1 cellular context compared by ENCODE assay signal in the genomic region with DNA sequence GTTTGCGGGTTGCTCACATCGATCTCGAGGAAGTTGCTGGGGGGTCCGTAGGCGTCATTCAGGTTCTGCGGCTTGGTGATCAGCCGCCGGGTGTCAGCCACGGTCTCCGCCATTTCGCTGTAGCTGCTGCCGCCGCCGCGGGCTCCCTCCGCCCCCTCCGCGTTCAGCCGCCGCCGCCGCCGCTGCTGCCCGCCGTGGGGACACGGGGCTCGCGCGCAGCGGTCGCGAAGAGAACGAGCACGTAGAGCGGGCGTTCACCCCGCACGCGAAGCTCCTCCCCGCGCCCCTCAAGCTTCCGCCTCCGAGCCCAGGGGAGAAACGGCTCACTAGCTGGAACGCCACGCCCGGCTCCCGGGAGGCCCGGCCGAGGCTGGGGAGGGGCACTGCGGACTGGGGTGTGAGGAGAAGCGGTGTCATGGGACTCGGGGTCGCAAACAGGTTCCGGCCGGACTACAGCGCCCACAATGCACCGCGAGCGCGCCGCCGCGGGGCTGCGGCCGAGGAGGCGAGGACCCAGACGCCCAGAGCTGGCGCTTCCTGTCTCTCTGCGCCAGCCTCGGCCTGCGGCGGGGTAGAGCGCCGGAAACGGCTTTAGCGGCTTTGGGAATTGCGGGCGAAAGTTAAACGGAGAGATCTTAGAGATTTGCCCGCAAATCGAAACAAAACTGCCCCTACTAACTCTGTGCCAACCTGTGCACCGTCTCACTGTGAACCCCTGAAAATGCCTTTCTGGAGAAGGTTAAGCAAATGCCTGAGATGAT.
A peak's percentile ranks its signal among the peaks of the same experiment; 100 is the strongest.
TF ChIP-seq lines count a peak whose summit lies in the region.

A gene (minus strand): TSS at position 232 of the 761 bp plus-strand sequence. CDS start 119 bp downstream, at position 113.

TF ChIP-seq in HepG2, 621 proteins besides CTCF, POLR2A, EP300 and RAD21 (continued from another document and continues in another):
- TF ChIP-seq, protein P1, sequence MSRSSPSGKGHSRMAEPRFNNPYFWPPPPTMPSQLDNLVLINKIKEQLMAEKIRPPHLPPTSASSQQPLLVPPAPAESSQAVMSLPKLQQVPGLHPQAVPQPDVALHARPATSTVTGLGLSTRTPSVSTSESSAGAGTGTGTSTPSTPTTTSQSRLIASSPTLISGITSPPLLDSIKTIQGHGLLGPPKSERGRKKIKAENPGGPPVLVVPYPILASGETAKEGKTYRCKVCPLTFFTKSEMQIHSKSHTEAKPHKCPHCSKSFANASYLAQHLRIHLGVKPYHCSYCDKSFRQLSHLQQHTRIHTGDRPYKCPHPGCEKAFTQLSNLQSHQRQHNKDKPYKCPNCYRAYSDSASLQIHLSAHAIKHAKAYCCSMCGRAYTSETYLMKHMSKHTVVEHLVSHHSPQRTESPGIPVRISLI (CRISPR knock-in tag; IDR thresholded peaks at IDR 0.05; ENCODE audit: borderline replicate concordance), result no peak
- TF ChIP-seq ZNF777 (CRISPR knock-in tag; IDR thresholded peaks at IDR 0.05) (no peak; the same call in none of the 2 replicates), NFRKB (IDR thresholded peaks at IDR 0.05) (no peak), ZNF746 (CRISPR knock-in tag; IDR thresholded peaks at IDR 0.05) (no peak), ETV6 (CRISPR knock-in tag; conservative IDR thresholded peaks at IDR 0.05) (no peak), RARA (CRISPR knock-in tag; IDR thresholded peaks at IDR 0.05) (no peak), ZC3H4 (CRISPR knock-in tag; IDR thresholded peaks at IDR 0.05; ENCODE audit: borderline replicate concordance) (no peak), GATAD1 (CRISPR knock-in tag; IDR thresholded peaks at IDR 0.05) (peak; percentile 75; the same call in 1 of the 2 replicates), ISX (CRISPR knock-in tag; conservative IDR thresholded peaks at IDR 0.05) (no peak), DMAP1 (CRISPR knock-in tag; IDR thresholded peaks at IDR 0.05) (peak; percentile 61), ZFYVE20 (CRISPR knock-in tag; IDR thresholded peaks at IDR 0.05; ENCODE audit: borderline replicate concordance, low read depth) (no peak), FLYWCH1 (CRISPR knock-in tag; IDR thresholded peaks at IDR 0.05) (no peak), ZNF841 (CRISPR knock-in tag; IDR thresholded peaks at IDR 0.05; ENCODE audit: borderline replicate concordance) (no peak), RBM39 (IDR thresholded peaks at IDR 0.05; ENCODE audit: low read depth, low read length, poor library complexity, severe bottlenecking) (no peak), ZNF720 (CRISPR knock-in tag; IDR thresholded peaks at IDR 0.05) (no peak), MIER2 (CRISPR knock-in tag; IDR thresholded peaks at IDR 0.05) (peak; percentile 43; the same call in 1 of the 2 replicates), FOXO1 (CRISPR knock-in tag; IDR thresholded peaks at IDR 0.05) (peak; percentile 61), NFE2L2 (IDR thresholded peaks at IDR 0.05; ENCODE audit: low read length) (no peak), GPN1 (CRISPR knock-in tag; IDR thresholded peaks at IDR 0.05; ENCODE audit: borderline replicate concordance) (no peak), ZKSCAN5 (CRISPR knock-in tag; IDR thresholded peaks at IDR 0.05) (no peak), CBX1 (IDR thresholded peaks at IDR 0.05; ENCODE audit: low read depth) (peak; percentile 69), ZNF790 (CRISPR knock-in tag; IDR thresholded peaks at IDR 0.05; ENCODE audit: borderline replicate concordance) (peak; percentile 73), HNRNPK (IDR thresholded peaks at IDR 0.05; ENCODE audit: low read depth, low read length, poor library complexity, severe bottlenecking) (peak; percentile 77), FOXC1 (CRISPR knock-in tag; IDR thresholded peaks at IDR 0.05; ENCODE audit: borderline replicate concordance) (peak; percentile 80; the same call in 1 of the 2 replicates), PAX8 (CRISPR knock-in tag; IDR thresholded peaks at IDR 0.05; ENCODE audit: borderline replicate concordance) (peak; percentile 25; the same call in 1 of the 2 replicates), ZNF816 (CRISPR knock-in tag; IDR thresholded peaks at IDR 0.05; ENCODE audit: borderline replicate concordance) (peak; percentile 32; the same call in 1 of the 2 replicates), ZNF446 (CRISPR knock-in tag; IDR thresholded peaks at IDR 0.05) (no peak), NR2F6 (IDR thresholded peaks at IDR 0.05) (0 out of 2 replicates have a peak, but pooled peaks have one; percentile 10), NR2F6 (CRISPR knock-in tag; IDR thresholded peaks at IDR 0.05) (peak; percentile 57; the same call in 1 of the 2 replicates), SIN3A (IDR thresholded peaks at IDR 0.05; ENCODE audit: borderline replicate concordance, low read depth, low read length) (0 out of 2 replicates have a peak, but pooled peaks have one; percentile 9)
- TF ChIP-seq, protein P2, sequence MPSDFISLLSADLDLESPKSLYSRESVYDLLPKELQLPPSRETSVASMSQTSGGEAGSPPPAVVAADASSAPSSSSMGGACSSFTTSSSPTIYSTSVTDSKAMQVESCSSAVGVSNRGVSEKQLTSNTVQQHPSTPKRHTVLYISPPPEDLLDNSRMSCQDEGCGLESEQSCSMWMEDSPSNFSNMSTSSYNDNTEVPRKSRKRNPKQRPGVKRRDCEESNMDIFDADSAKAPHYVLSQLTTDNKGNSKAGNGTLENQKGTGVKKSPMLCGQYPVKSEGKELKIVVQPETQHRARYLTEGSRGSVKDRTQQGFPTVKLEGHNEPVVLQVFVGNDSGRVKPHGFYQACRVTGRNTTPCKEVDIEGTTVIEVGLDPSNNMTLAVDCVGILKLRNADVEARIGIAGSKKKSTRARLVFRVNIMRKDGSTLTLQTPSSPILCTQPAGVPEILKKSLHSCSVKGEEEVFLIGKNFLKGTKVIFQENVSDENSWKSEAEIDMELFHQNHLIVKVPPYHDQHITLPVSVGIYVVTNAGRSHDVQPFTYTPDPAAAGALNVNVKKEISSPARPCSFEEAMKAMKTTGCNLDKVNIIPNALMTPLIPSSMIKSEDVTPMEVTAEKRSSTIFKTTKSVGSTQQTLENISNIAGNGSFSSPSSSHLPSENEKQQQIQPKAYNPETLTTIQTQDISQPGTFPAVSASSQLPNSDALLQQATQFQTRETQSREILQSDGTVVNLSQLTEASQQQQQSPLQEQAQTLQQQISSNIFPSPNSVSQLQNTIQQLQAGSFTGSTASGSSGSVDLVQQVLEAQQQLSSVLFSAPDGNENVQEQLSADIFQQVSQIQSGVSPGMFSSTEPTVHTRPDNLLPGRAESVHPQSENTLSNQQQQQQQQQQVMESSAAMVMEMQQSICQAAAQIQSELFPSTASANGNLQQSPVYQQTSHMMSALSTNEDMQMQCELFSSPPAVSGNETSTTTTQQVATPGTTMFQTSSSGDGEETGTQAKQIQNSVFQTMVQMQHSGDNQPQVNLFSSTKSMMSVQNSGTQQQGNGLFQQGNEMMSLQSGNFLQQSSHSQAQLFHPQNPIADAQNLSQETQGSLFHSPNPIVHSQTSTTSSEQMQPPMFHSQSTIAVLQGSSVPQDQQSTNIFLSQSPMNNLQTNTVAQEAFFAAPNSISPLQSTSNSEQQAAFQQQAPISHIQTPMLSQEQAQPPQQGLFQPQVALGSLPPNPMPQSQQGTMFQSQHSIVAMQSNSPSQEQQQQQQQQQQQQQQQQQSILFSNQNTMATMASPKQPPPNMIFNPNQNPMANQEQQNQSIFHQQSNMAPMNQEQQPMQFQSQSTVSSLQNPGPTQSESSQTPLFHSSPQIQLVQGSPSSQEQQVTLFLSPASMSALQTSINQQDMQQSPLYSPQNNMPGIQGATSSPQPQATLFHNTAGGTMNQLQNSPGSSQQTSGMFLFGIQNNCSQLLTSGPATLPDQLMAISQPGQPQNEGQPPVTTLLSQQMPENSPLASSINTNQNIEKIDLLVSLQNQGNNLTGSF (CRISPR knock-in tag; IDR thresholded peaks at IDR 0.05), result no peak; the same call in 1 of the 2 replicates
- TF ChIP-seq, protein P3, sequence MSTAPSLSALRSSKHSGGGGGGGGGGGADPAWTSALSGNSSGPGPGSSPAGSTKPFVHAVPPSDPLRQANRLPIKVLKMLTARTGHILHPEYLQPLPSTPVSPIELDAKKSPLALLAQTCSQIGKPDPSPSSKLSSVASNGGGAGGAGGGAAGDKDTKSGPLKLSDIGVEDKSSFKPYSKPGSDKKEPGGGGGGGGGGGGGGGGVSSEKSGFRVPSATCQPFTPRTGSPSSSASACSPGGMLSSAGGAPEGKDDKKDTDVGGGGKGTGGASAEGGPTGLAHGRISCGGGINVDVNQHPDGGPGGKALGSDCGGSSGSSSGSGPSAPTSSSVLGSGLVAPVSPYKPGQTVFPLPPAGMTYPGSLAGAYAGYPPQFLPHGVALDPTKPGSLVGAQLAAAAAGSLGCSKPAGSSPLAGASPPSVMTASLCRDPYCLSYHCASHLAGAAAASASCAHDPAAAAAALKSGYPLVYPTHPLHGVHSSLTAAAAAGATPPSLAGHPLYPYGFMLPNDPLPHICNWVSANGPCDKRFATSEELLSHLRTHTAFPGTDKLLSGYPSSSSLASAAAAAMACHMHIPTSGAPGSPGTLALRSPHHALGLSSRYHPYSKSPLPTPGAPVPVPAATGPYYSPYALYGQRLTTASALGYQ (CRISPR knock-in tag; IDR thresholded peaks at IDR 0.05), result peak; percentile 39; the same call in 1 of the 2 replicates
- TF ChIP-seq, protein P4, sequence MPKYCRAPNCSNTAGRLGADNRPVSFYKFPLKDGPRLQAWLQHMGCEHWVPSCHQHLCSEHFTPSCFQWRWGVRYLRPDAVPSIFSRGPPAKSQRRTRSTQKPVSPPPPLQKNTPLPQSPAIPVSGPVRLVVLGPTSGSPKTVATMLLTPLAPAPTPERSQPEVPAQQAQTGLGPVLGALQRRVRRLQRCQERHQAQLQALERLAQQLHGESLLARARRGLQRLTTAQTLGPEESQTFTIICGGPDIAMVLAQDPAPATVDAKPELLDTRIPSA (CRISPR knock-in tag; IDR thresholded peaks at IDR 0.05; ENCODE audit: borderline replicate concordance), result peak; percentile 58; the same call in 1 of the 2 replicates
- TF ChIP-seq, protein P5, sequence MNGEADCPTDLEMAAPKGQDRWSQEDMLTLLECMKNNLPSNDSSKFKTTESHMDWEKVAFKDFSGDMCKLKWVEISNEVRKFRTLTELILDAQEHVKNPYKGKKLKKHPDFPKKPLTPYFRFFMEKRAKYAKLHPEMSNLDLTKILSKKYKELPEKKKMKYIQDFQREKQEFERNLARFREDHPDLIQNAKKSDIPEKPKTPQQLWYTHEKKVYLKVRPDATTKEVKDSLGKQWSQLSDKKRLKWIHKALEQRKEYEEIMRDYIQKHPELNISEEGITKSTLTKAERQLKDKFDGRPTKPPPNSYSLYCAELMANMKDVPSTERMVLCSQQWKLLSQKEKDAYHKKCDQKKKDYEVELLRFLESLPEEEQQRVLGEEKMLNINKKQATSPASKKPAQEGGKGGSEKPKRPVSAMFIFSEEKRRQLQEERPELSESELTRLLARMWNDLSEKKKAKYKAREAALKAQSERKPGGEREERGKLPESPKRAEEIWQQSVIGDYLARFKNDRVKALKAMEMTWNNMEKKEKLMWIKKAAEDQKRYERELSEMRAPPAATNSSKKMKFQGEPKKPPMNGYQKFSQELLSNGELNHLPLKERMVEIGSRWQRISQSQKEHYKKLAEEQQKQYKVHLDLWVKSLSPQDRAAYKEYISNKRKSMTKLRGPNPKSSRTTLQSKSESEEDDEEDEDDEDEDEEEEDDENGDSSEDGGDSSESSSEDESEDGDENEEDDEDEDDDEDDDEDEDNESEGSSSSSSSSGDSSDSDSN (CRISPR knock-in tag; IDR thresholded peaks at IDR 0.05), result peak; percentile 98
- TF ChIP-seq, protein P6, sequence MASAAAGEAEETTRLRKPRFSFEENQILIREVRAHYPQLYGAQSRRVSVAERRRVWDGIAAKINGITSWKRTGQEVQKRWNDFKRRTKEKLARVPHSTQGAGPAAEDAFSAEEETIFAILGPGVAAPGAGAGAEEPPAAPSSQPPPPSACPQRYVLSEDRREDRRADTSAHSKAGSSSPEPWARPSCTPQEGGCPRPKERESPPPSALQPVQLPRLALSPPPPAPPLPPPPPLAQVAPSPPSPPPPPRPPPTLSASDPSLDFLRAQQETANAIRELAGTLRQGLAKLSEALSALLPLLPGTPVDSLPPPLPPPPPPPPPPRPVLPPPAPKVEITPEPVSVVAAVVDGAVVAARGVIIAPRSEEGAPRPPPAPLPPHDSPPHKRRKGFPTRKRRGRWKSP (CRISPR knock-in tag; IDR thresholded peaks at IDR 0.05), result peak; percentile 88
- TF ChIP-seq, protein P7, sequence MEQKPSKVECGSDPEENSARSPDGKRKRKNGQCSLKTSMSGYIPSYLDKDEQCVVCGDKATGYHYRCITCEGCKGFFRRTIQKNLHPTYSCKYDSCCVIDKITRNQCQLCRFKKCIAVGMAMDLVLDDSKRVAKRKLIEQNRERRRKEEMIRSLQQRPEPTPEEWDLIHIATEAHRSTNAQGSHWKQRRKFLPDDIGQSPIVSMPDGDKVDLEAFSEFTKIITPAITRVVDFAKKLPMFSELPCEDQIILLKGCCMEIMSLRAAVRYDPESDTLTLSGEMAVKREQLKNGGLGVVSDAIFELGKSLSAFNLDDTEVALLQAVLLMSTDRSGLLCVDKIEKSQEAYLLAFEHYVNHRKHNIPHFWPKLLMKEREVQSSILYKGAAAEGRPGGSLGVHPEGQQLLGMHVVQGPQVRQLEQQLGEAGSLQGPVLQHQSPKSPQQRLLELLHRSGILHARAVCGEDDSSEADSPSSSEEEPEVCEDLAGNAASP (CRISPR knock-in tag; IDR thresholded peaks at IDR 0.05; ENCODE audit: borderline replicate concordance), result peak; percentile 7; the same call in 1 of the 2 replicates
- TF ChIP-seq, protein P8, sequence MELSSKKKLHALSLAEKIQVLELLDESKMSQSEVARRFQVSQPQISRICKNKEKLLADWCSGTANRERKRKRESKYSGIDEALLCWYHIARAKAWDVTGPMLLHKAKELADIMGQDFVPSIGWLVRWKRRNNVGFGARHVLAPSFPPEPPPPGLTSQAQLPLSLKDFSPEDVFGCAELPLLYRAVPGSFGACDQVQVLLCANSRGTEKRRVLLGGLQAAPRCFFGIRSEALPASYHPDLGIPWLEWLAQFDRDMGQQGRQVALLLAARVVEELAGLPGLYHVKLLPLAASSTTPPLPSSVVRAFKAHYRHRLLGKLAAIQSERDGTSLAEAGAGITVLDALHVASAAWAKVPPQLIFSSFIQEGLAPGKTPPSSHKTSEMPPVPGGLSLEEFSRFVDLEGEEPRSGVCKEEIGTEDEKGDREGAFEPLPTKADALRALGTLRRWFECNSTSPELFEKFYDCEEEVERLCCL (CRISPR knock-in tag; IDR thresholded peaks at IDR 0.05; ENCODE audit: borderline replicate concordance), result no peak
- TF ChIP-seq, protein P9, sequence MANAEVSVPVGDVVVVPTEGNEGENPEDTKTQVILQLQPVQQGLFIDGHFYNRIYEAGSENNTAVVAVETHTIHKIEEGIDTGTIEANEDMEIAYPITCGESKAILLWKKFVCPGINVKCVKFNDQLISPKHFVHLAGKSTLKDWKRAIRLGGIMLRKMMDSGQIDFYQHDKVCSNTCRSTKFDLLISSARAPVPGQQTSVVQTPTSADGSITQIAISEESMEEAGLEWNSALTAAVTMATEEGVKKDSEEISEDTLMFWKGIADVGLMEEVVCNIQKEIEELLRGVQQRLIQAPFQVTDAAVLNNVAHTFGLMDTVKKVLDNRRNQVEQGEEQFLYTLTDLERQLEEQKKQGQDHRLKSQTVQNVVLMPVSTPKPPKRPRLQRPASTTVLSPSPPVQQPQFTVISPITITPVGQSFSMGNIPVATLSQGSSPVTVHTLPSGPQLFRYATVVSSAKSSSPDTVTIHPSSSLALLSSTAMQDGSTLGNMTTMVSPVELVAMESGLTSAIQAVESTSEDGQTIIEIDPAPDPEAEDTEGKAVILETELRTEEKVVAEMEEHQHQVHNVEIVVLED (CRISPR knock-in tag; IDR thresholded peaks at IDR 0.05; ENCODE audit: borderline replicate concordance), result peak; percentile 97
